In genomic region chrX:385736-386135, GRCh38 we compare ENCODE assay signal across 8 cellular contexts. TPM values are rescaled to one million over a fixed set of nuclear protein-coding genes. Genes with fewer than 3 reads are reported as not detected.
DNase-seq lines count a peak whose midpoint lies in the region; ATAC-seq, FAIRE-seq and TF ChIP-seq lines count a peak whose summit lies in the region.
"Not testable (repeated sequence)": the region's sequence is repeated elsewhere in the genome, so short reads cannot be mapped to it uniquely, and the experiment has no call there.

No MANE protein-coding gene starts in this region.

- not testable (repeated sequence) for H3K79me2 ChIP-seq in endothelial cell of umbilical vein (ENCODE audit: control insufficient read depth, insufficient read depth, low read length)

- dilution Hi-C loops in endothelial cell of umbilical vein (cut with MboI; ENCODE audit: extremely low pct_ligation_motif_present, low sequenced_read_pairs), result not testable (repeated sequence)

- not testable (repeated sequence) for BruUV-seq in endothelial cell of umbilical vein (replicated peaks; lab: Mats Ljungman, UMichigan)

- H3K9me1 ChIP-seq in endothelial cell of umbilical vein (replicated peaks; ENCODE audit: control insufficient read depth, extremely low read depth, insufficient read depth, low read length), result not testable (repeated sequence)

- H2AFZ ChIP-seq in endothelial cell of umbilical vein (ENCODE audit: low read depth, low read length), result not testable (repeated sequence)

- intact Hi-C loops in endothelial cell of umbilical vein (cut with micrococcal nuclease), result loop anchor here (2.0 kb wide), 1 partner anchor 29 kb away; no protein-coding TSS in a partner anchor

- H3K4me2 ChIP-seq in endothelial cell of umbilical vein (ENCODE audit: insufficient read depth, low read length), result peak overlapping the region; percentile 70

- WGBS in thymus, result 90% methylated on average over 12 of the region's 12 CpGs

- not testable (repeated sequence) for TF ChIP-seq CTCF in endothelial cell of umbilical vein (IDR thresholded peaks at IDR 0.05; ENCODE audit: extremely low read depth in 1 of 2, insufficient read depth in 1 of 2, low read depth in 1 of 2, low read length in 2 of 2); neutrophil (IDR thresholded peaks at IDR 0.05)

- POLR2A ChIA-PET in CD8-positive, alpha-beta memory T cell (lab: Charles Lee); activated naive CD8-positive, alpha-beta T cell treated with anti-CD3 and anti-CD28 coated beads, Interleukin-2, amount 10 ng/mL, durations not matched to agents 7 days and 5 days (lab: Charles Lee); endothelial cell of umbilical vein (lab: Charles Lee): not testable (repeated sequence)

- H4K20me1 ChIP-seq in endothelial cell of umbilical vein (replicated peaks; ENCODE audit: control insufficient read depth, extremely low read depth, insufficient read depth, low read length), result not testable (repeated sequence)

- H3K4me1 ChIP-seq in CD8-positive, alpha-beta memory T cell (ENCODE audit: insufficient read depth, low read length); endothelial cell of umbilical vein (ENCODE audit: control insufficient read depth, extremely low read depth, insufficient read depth, low read length): not testable (repeated sequence)
- peaks cover 34% of the 10 kb centered on the region in 2 experiments for H3K4me1 ChIP-seq in neutrophil (ENCODE audit: control insufficient read depth in 1 of 2, insufficient read depth in 1 of 2, low read depth in 1 of 2, low read length in 1 of 2)
- peaks cover 10% of the 10 kb centered on the region for H3K4me1 ChIP-seq in thymus (ENCODE audit: control insufficient read depth, insufficient read depth, low read length)

- H3K27ac Mint-ChIP-seq in CD8-positive, alpha-beta memory T cell, result peak overlapping the region in 5 of 8 donors; percentile 53 to 87 (median 73)
- not testable (repeated sequence) for H3K27ac Mint-ChIP-seq in T-helper 17 cell
- H3K27ac Mint-ChIP-seq in activated naive CD8-positive, alpha-beta T cell treated with anti-CD3 and anti-CD28 coated beads, Interleukin-2, amount 10 ng/mL, durations not matched to agents 7 days and 5 days, result peak overlapping the region; percentile 54
- peak overlapping the region in 3 of 6 donors; percentile 21 to 60 (median 32) for H3K27ac Mint-ChIP-seq in immature natural killer cell

- not testable (repeated sequence) for H3K4me3 ChIP-seq in CD8-positive, alpha-beta memory T cell (ENCODE audit: low read length)
- H3K4me3 ChIP-seq in Jurkat, Clone E6-1 (ENCODE audit: low read length), result peak overlapping the region; percentile 70
- H3K4me3 ChIP-seq in endothelial cell of umbilical vein (replicated peaks in 1 of 3; ENCODE audit: insufficient read depth in 1 of 3, low read depth in 1 of 3, low read length in 3 of 3) (peak overlapping the region in 1 of 3 experiments; percentile 99), neutrophil (ENCODE audit: low read depth in 1 of 2, low read length in 1 of 2) (peak overlapping the region; percentile 97 to 100), thymus (ENCODE audit: low read length) (peak overlapping the region; percentile 65)

- not testable (repeated sequence) for H3K36me3 ChIP-seq in CD8-positive, alpha-beta memory T cell (ENCODE audit: insufficient read depth, low read length); endothelial cell of umbilical vein (ENCODE audit: control insufficient read depth in 2 of 2, extremely low read depth in 1 of 2, insufficient read depth in 2 of 2, low read length in 2 of 2); neutrophil; thymus (ENCODE audit: control insufficient read depth, insufficient read depth)

- H3K4me3 Mint-ChIP-seq in CD8-positive, alpha-beta memory T cell, result peak overlapping the region; percentile 54 to 80 (median 68)
- H3K4me3 Mint-ChIP-seq in T-helper 17 cell (peak overlapping the region; percentile 67), immature natural killer cell (peak overlapping the region; percentile 37 to 74 (median 61))
- H3K4me3 Mint-ChIP-seq in activated naive CD8-positive, alpha-beta T cell treated with anti-CD3 and anti-CD28 coated beads, Interleukin-2, amount 10 ng/mL, durations not matched to agents 7 days and 5 days, result peak overlapping the region; percentile 73

- peak overlapping the region; percentile 100 for H3K9ac ChIP-seq in endothelial cell of umbilical vein (replicated peaks; ENCODE audit: extremely low read depth, insufficient read depth, low read length)

- H3K9me3 ChIP-seq in CD8-positive, alpha-beta memory T cell (ENCODE audit: low read length); T-helper 17 cell (ENCODE audit: control insufficient read depth, low read length, poor library complexity, severe bottlenecking); endothelial cell of umbilical vein (replicated peaks; ENCODE audit: control insufficient read depth, insufficient read depth, low read length); neutrophil; thymus (ENCODE audit: control insufficient read depth): not testable (repeated sequence)

- H3K36me3 Mint-ChIP-seq in CD8-positive, alpha-beta memory T cell; T-helper 17 cell (ENCODE audit: low read depth); activated naive CD8-positive, alpha-beta T cell treated with anti-CD3 and anti-CD28 coated beads, Interleukin-2, amount 10 ng/mL, durations not matched to agents 7 days and 5 days; immature natural killer cell: not testable (repeated sequence)

- H3K27me3 ChIP-seq in CD8-positive, alpha-beta memory T cell (ENCODE audit: insufficient read depth, low read length, poor library complexity, severe bottlenecking); endothelial cell of umbilical vein (ENCODE audit: control insufficient read depth in 2 of 2, insufficient read depth in 2 of 2, low read length in 2 of 2); neutrophil; thymus (ENCODE audit: control insufficient read depth, insufficient read depth): not testable (repeated sequence)

- not testable (repeated sequence) for TF ChIP-seq POLR2A in endothelial cell of umbilical vein (IDR thresholded peaks at IDR 0.05; ENCODE audit: low read depth, low read length)

- not testable (repeated sequence) for DNase-seq in CD8-positive, alpha-beta memory T cell; Jurkat, Clone E6-1 (ENCODE audit: low read depth, low spot score); T-helper 17 cell; activated naive CD8-positive, alpha-beta T cell treated with anti-CD3 and anti-CD28 coated beads, Interleukin-2, amount 10 ng/mL, durations not matched to agents 7 days and 5 days; endothelial cell of umbilical vein (ENCODE audit: low read depth, low spot score); immature natural killer cell

- not testable (repeated sequence) for H3K27ac ChIP-seq in CD8-positive, alpha-beta memory T cell (ENCODE audit: low read depth, low read length); endothelial cell of umbilical vein (ENCODE audit: insufficient read depth, low read depth, low read length); neutrophil; thymus (ENCODE audit: low read depth)

- H3K4me1 Mint-ChIP-seq in CD8-positive, alpha-beta memory T cell, result peaks cover 8 to 15% (median 10%) of the 10 kb centered on the region in 3 donors
- H3K4me1 Mint-ChIP-seq in T-helper 17 cell (peaks cover 14% of the 10 kb centered on the region), immature natural killer cell (peaks cover 11 to 12% of the 10 kb centered on the region in 2 donors)
- H3K4me1 Mint-ChIP-seq in activated naive CD8-positive, alpha-beta T cell treated with anti-CD3 and anti-CD28 coated beads, Interleukin-2, amount 10 ng/mL, durations not matched to agents 7 days and 5 days, result peaks cover 13% of the 10 kb centered on the region

- FAIRE-seq in endothelial cell of umbilical vein (lab: Jason Lieb, UNC), result peak; percentile 35

- H3K9me3 Mint-ChIP-seq in CD8-positive, alpha-beta memory T cell; activated naive CD8-positive, alpha-beta T cell treated with anti-CD3 and anti-CD28 coated beads, Interleukin-2, amount 10 ng/mL, durations not matched to agents 7 days and 5 days; immature natural killer cell: not testable (repeated sequence)

- ATAC-seq in T-helper 17 cell; activated naive CD8-positive, alpha-beta T cell treated with anti-CD3 and anti-CD28 coated beads, Interleukin-2, amount 10 ng/mL, durations not matched to agents 7 days and 5 days (ENCODE audit: low read depth): not testable (repeated sequence)

- CTCF ChIA-PET in CD8-positive, alpha-beta memory T cell (lab: Charles Lee); endothelial cell of umbilical vein (lab: Charles Lee): not testable (repeated sequence)

- not testable (repeated sequence) for H3K27me3 Mint-ChIP-seq in CD8-positive, alpha-beta memory T cell; T-helper 17 cell; activated naive CD8-positive, alpha-beta T cell treated with anti-CD3 and anti-CD28 coated beads, Interleukin-2, amount 10 ng/mL, durations not matched to agents 7 days and 5 days; immature natural killer cell (ENCODE audit: low read depth in 3 of 3)

RNA-seq across cellular contexts. Expression of gene PPP2R3B, which starts 1.0 kb away (rescaled TPM):
- total RNA-seq in CD8-positive, alpha-beta memory T cell, result 10 to 100 TPM; 21.2 to 23.1 TPM
- polyA plus RNA-seq in CD8-positive, alpha-beta memory T cell, result 10.0 TPM
- polyA plus RNA-seq in Jurkat, Clone E6-1 (2012; ENCODE audit: insufficient read depth, insufficient read length), result 37.4 TPM
- 10 to 100 TPM; 18.5 to 19.1 TPM for total RNA-seq in T-helper 17 cell
- 10 to 100 TPM; 40.3 to 40.7 TPM for total RNA-seq in activated naive CD8-positive, alpha-beta T cell treated with anti-CD3 and anti-CD28 coated beads, Interleukin-2, amount 10 ng/mL, durations not matched to agents 7 days and 5 days
- total RNA-seq in endothelial cell of umbilical vein, result 29.2 and 33.6 TPM in 2 replicates
- polyA plus RNA-seq in endothelial cell of umbilical vein, result 18.9 and 19.1 TPM in 2 replicates
- 11.3 and 13.8 TPM in 2 replicates for polyA plus RNA-seq in endothelial cell of umbilical vein (2011; cell fraction: cytosol; rRNA removed)
- 59.1 and 61.8 TPM in 2 replicates for polyA plus RNA-seq in endothelial cell of umbilical vein (2011; cell fraction: nucleus; rRNA removed)
- polyA plus RNA-seq in endothelial cell of umbilical vein (2012), result 13.1 and 24.4 TPM in 2 replicates
- 11.5 and 16.0 TPM in 2 replicates for polyA minus RNA-seq in endothelial cell of umbilical vein
- 24.2 TPM for polyA minus RNA-seq in endothelial cell of umbilical vein (2011; cell fraction: cytosol; rRNA and poly(A)+ RNA removed)
- polyA minus RNA-seq in endothelial cell of umbilical vein (2011; cell fraction: nucleus; rRNA and poly(A)+ RNA removed), result 18.9 and 30.7 TPM in 2 replicates
- polyA plus RNA-seq in immature natural killer cell, result 1 to 10 TPM; 2.8 to 5.1 (median 4.2) TPM
- 88.5 TPM for polyA plus RNA-seq in thymus
